In genomic region chr6:29974901-29975560, GRCh38 we compare ENCODE assay signal across 10 cellular contexts. TPM values are rescaled to one million over a fixed set of nuclear protein-coding genes. Genes with fewer than 3 reads are reported as not detected.
A peak's percentile ranks its signal among the peaks of the same experiment; 100 is the strongest.
DNase-seq lines count a peak whose midpoint lies in the region; ATAC-seq and TF ChIP-seq lines count a peak whose summit lies in the region.
"Had no signal": no experiment of that assay in that cellular context is flagged by ENCODE, and none has a peak within 500 bp of the region (broad histone marks: within the 10 kb centered on the region; RNA-seq: fewer than 3 reads in every experiment).

No MANE protein-coding gene starts in this region.

- H3K27ac ChIP-seq in dorsolateral prefrontal cortex = peak overlapping the region in 2 of 59 donors; percentile 22 to 31
- H3K27ac ChIP-seq in muscle layer of colon (ENCODE audit: low read depth, low read length) = no peak overlapping the region
- peak overlapping the region; percentile 36 to 93 for H3K27ac ChIP-seq in tibial artery
- no peak overlapping the region for H3K27ac ChIP-seq in brain microvascular endothelial cell
- H3K27ac ChIP-seq: RWPE1 had no signal

- TF ChIP-seq CTCF in dorsolateral prefrontal cortex (IDR thresholded peaks at IDR 0.05 in 54 of 56, conservative IDR thresholded peaks at IDR 0.05 in 2 of 56; ENCODE audit: low read depth in 1 of 56, partially characterized antibody in 56 of 56) (no peak), tibial artery (IDR thresholded peaks at IDR 0.05) (no peak), brain microvascular endothelial cell (IDR thresholded peaks at IDR 0.05; ENCODE audit: low read depth, low read length, missing control alignments) (no peak)

- H3K27me3 Mint-ChIP-seq in activated naive CD4-positive, alpha-beta T cell treated with anti-CD3 and anti-CD28 coated beads for 36 hours (ENCODE audit: low read depth) = peaks cover 34% of the 10 kb centered on the region

- intact Hi-C loops in activated naive CD4-positive, alpha-beta T cell treated with anti-CD3 and anti-CD28 coated beads for 36 hours (cut with micrococcal nuclease) = loop anchor here (5.0 kb wide), 1 partner anchor 33 kb away; the partner anchor contains the start of gene HLA-A
- intact Hi-C loops in dorsolateral prefrontal cortex (cut with DNase I) (no loop called here), tibial artery (cut with DNase I; ENCODE audit: low total_unique reads) (no loop called here)

- H3K4me1 ChIP-seq in muscle layer of colon (ENCODE audit: insufficient read depth, low read length) (peaks cover 15% of the 10 kb centered on the region), tibial artery (peaks cover 0 to 29% (median 12%) of the 10 kb centered on the region in 4 donors)

- H3K9ac ChIP-seq in muscle layer of colon (ENCODE audit: low read length) = no peak overlapping the region

- ATAC-seq in activated naive CD4-positive, alpha-beta T cell treated with anti-CD3 and anti-CD28 coated beads, Interleukin-2, amount 50 U/mL, for 72 hours = no peak
- no peak for ATAC-seq in GM18502 (IDR thresholded peaks at IDR 0.05; ENCODE audit: poor library complexity, unreplicated experiment)
- ATAC-seq: sciatic nerve had no signal

- H3K27ac Mint-ChIP-seq in activated naive CD4-positive, alpha-beta T cell treated with anti-CD3 and anti-CD28 coated beads for 36 hours = no peak overlapping the region
- H3K27ac Mint-ChIP-seq in activated naive CD4-positive, alpha-beta T cell treated with anti-CD3 and anti-CD28 coated beads, Interleukin-2, amount 50 U/mL, for 72 hours = no peak overlapping the region

- H3K9me3 ChIP-seq in muscle layer of colon (ENCODE audit: low read length) (no peaks in the 10 kb centered on the region), tibial artery (no peaks in the 10 kb centered on the region)

- in situ Hi-C loops in brain microvascular endothelial cell (cut with HindIII; ENCODE audit: low pct_ligation_motif_present, low sequenced_read_pairs) = no loop called here

- no peaks in the 10 kb centered on the region for H3K9me3 Mint-ChIP-seq in activated naive CD4-positive, alpha-beta T cell treated with anti-CD3 and anti-CD28 coated beads for 36 hours
- H3K9me3 Mint-ChIP-seq in activated naive CD4-positive, alpha-beta T cell treated with anti-CD3 and anti-CD28 coated beads, Interleukin-2, amount 50 U/mL, for 72 hours = no peaks in the 10 kb centered on the region

- H3K36me3 ChIP-seq in muscle layer of colon (ENCODE audit: insufficient read depth, low read length) (no peaks in the 10 kb centered on the region), tibial artery (peaks cover 0 to 10% (median 0%) of the 10 kb centered on the region in 3 donors), brain microvascular endothelial cell (replicated peaks) (no peaks in the 10 kb centered on the region)

- H3K4me3 Mint-ChIP-seq in activated naive CD4-positive, alpha-beta T cell treated with anti-CD3 and anti-CD28 coated beads for 36 hours = peak overlapping the region; percentile 81

- H3K4me3 ChIP-seq in dorsolateral prefrontal cortex (peak overlapping the region in 57 of 59 donors; percentile 1 to 77 (median 59)), muscle layer of colon (ENCODE audit: low read depth in 1 of 2, low read length in 2 of 2) (peak overlapping the region; percentile 17 to 49), tibial artery (peak overlapping the region; percentile 53 to 57), brain microvascular endothelial cell (ENCODE audit: low read depth, low read length) (no peak overlapping the region)

- peak; percentile 17 for DNase-seq in activated naive CD4-positive, alpha-beta T cell treated with anti-CD3 and anti-CD28 coated beads for 36 hours
- no peak for DNase-seq in activated naive CD4-positive, alpha-beta T cell treated with anti-CD3 and anti-CD28 coated beads, Interleukin-2, amount 50 U/mL, for 72 hours (ENCODE audit: low spot score in 2 of 2)
- DNase-seq in dorsolateral prefrontal cortex (no peak), tibial artery (no peak), brain microvascular endothelial cell (no peak), HPDE6-E6E7 (ENCODE audit: extremely low spot score) (no peak)

- H3K36me3 Mint-ChIP-seq in activated naive CD4-positive, alpha-beta T cell treated with anti-CD3 and anti-CD28 coated beads for 36 hours (ENCODE audit: low read depth) = no peaks in the 10 kb centered on the region
- H3K36me3 Mint-ChIP-seq in activated naive CD4-positive, alpha-beta T cell treated with anti-CD3 and anti-CD28 coated beads, Interleukin-2, amount 50 U/mL, for 72 hours = peaks cover 6 to 17% of the 10 kb centered on the region in 2 donors

- H3K27me3 ChIP-seq in dorsolateral prefrontal cortex (peaks cover 0 to 5% (median 0%) of the 10 kb centered on the region in 45 donors), muscle layer of colon (ENCODE audit: control insufficient read depth in 1 of 2, insufficient read depth in 2 of 2, low read length in 2 of 2) (no peaks in the 10 kb centered on the region), tibial artery (no peaks in the 10 kb centered on the region), brain microvascular endothelial cell (replicated peaks) (peaks cover 17% of the 10 kb centered on the region)

- H3K4me1 Mint-ChIP-seq in activated naive CD4-positive, alpha-beta T cell treated with anti-CD3 and anti-CD28 coated beads for 36 hours (ENCODE audit: low read depth) = peaks cover 31% of the 10 kb centered on the region

- CTCF ChIA-PET in activated naive CD4-positive, alpha-beta T cell treated with anti-CD3 and anti-CD28 coated beads for 36 hours (lab: Charles Lee) = interaction anchor here (0.6 to 1.9 kb wide), 4 partner anchors 15 to 128 kb away, joined by 3 to 12 read pairs (median 4); no protein-coding TSS in a partner anchor

RNA-seq across cellular contexts. Expression of gene HLA-A, which starts 32.7 kb away (rescaled TPM):
- 1,000 to 10,000 TPM; 1,509 to 1,515 TPM for total RNA-seq in activated naive CD4-positive, alpha-beta T cell treated with anti-CD3 and anti-CD28 coated beads for 36 hours
- 1,000 to 10,000 TPM; 1,088 to 2,034 TPM for total RNA-seq in activated naive CD4-positive, alpha-beta T cell treated with anti-CD3 and anti-CD28 coated beads, Interleukin-2, amount 50 U/mL, for 72 hours
- total RNA-seq in dorsolateral prefrontal cortex = 100 to 1,000 TPM in 84 of 120 experiments, 10 to 100 TPM in 36; 40.9 to 370 (median 124) TPM

Comparison
In these comparisons a context has a peak if more than half of its experiments do, and no peak if none do; other contexts are left out.
1. H3K27ac ChIP-seq: peak in tibial artery (2 of 2); none in muscle layer of colon (single experiment) and brain microvascular endothelial cell (single experiment).